Comparison of ENCODE assay signal across 23 cellular contexts in the genomic region with DNA sequence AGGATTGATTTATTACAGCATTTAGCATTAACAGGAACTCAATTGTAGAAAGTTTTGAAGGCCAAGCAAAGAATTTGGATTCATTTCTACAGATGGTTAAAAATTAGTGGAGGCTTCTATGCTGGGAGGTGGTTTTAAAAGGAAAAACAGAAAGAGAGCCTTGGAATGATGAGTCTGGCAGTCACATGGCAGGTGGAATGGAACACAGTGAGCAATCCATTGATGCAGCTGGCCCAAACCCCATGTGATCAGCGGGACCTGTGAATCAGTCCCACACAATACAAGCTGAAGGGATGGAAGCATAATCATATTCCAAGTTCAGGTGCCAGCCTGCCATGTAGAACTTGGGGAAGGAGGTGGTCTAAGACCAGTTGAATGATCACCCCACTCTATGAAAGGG.
"Had no signal": no experiment of that assay in that cellular context is flagged by ENCODE, and none has a peak within 500 bp of the region (broad histone marks: within the 10 kb centered on the region; RNA-seq: fewer than 3 reads in every experiment).

No MANE protein-coding gene starts in this region.

- DNase-seq: activated CD4-positive, alpha-beta memory T cell treated with anti-CD3 and anti-CD28 coated beads, Interleukin-2, amount 10 ng/mL, durations not matched to agents 7 days and 5 days; activated CD4-positive, alpha-beta T cell treated with anti-CD3 and anti-CD28 coated beads for 36 hours; activated CD4-positive, alpha-beta T cell treated with anti-CD3 and anti-CD28 coated beads, Interleukin-2, amount 50 U/mL, for 1 hour; activated CD8-positive, alpha-beta memory T cell treated with anti-CD3 and anti-CD28 coated beads, Interleukin-2, amount 50 U/mL, for 4 hours; activated gamma-delta T cell treated with Interleukin-2 at 50 U/mL for 16 hours; activated naive CD4-positive, alpha-beta T cell treated with anti-CD3 and anti-CD28 coated beads, Interleukin-2, amount 50 U/mL, for 16 hours; activated naive CD8-positive, alpha-beta T cell treated with anti-CD3 and anti-CD28 coated beads, Interleukin-2, amount 10 ng/mL, durations not matched to agents 7 days and 5 days; activated T-cell treated with anti-CD3 and anti-CD28 coated beads, Interleukin-2, amount 50 U/mL, for 72 hours; aorta; central memory CD4-positive, alpha-beta T cell; MM.1S; NCI-H1105; NCI-H1436; NCI-H187; NCI-H2081; NCI-H510A treated with DMSO at 0.1 percent for 48 hours; NCI-H69; Peyer's patch; SHP77; T-helper 9 cell had no signal

- H3K36me3 ChIP-seq: Peyer's patch had no signal

- H3K27me3 ChIP-seq: Peyer's patch had no signal

- H3K9me3 ChIP-seq: Peyer's patch had no signal

- H3K4me1 ChIP-seq: Peyer's patch had no signal

- H3K4me3 ChIP-seq: Peyer's patch had no signal

- H3K27ac ChIP-seq: KMS-11, Peyer's patch had no signal

- ATAC-seq: activated CD4-positive, alpha-beta T cell treated with anti-CD3 and anti-CD28 coated beads for 36 hours; activated T-cell treated with anti-CD3 and anti-CD28 coated beads, Interleukin-2, amount 50 U/mL, for 72 hours; WTC11 had no signal

- FAIRE-seq: bronchial epithelial cell had no signal
